20 cellular contexts compared by ENCODE assay signal in genomic region chr10:71711052-71711623, GRCh38. TPM values are rescaled to one million over a fixed set of nuclear protein-coding genes. Genes with fewer than 3 reads are reported as not detected.
DNase-seq lines count a peak whose midpoint lies in the region; ATAC-seq and TF ChIP-seq lines count a peak whose summit lies in the region.
"Had no signal": no experiment of that assay in that cellular context is flagged by ENCODE, and none has a peak within 500 bp of the region (broad histone marks: within the 10 kb centered on the region; RNA-seq: fewer than 3 reads in every experiment).

No MANE protein-coding gene starts in this region.

- H3K4me1 Mint-ChIP-seq in T-helper 1 cell treated with Interleukin-12 subunit alpha and Interleukin-12 subunit beta and Interleukin-4 antibody, amounts not matched to agents 30 μg/mL and 1 μg/mL, for 36 hours (ENCODE audit: low read depth): peaks cover 44% of the 10 kb centered on the region

- intact Hi-C loops in spleen (cut with DNase I; ENCODE audit: low total_unique reads): no loop called here

- H3K9me3 Mint-ChIP-seq in T-helper 1 cell treated with Interleukin-12 subunit alpha and Interleukin-12 subunit beta and Interleukin-4 antibody, amounts not matched to agents 30 μg/mL and 1 μg/mL, for 36 hours: no peaks in the 10 kb centered on the region
- H3K9me3 Mint-ChIP-seq: activated naive CD4-positive, alpha-beta T cell treated with anti-CD3 and anti-CD28 coated beads for 36 hours; CD14-positive monocyte had no signal

- H3K36me3 ChIP-seq in spleen: no peaks in the 10 kb centered on the region
- H3K36me3 ChIP-seq: transverse colon had no signal

- no peak overlapping the region for H3K4me3 ChIP-seq in spleen
- H3K4me3 ChIP-seq: A549, transverse colon had no signal

- no peaks in the 10 kb centered on the region for H3K27me3 Mint-ChIP-seq in T-helper 1 cell treated with Interleukin-12 subunit alpha and Interleukin-12 subunit beta and Interleukin-4 antibody, amounts not matched to agents 30 μg/mL and 1 μg/mL, for 36 hours (ENCODE audit: low read depth)

- H3K4me3 Mint-ChIP-seq in T-helper 1 cell treated with Interleukin-12 subunit alpha and Interleukin-12 subunit beta and Interleukin-4 antibody, amounts not matched to agents 30 μg/mL and 1 μg/mL, for 36 hours: no peak overlapping the region
- H3K4me3 Mint-ChIP-seq: activated naive CD4-positive, alpha-beta T cell treated with anti-CD3 and anti-CD28 coated beads for 36 hours; CD14-positive monocyte had no signal

- H3K36me3 Mint-ChIP-seq in T-helper 1 cell treated with Interleukin-12 subunit alpha and Interleukin-12 subunit beta and Interleukin-4 antibody, amounts not matched to agents 30 μg/mL and 1 μg/mL, for 36 hours (ENCODE audit: low read depth): no peaks in the 10 kb centered on the region

- H3K27ac Mint-ChIP-seq in T-helper 1 cell treated with Interleukin-12 subunit alpha and Interleukin-12 subunit beta and Interleukin-4 antibody, amounts not matched to agents 30 μg/mL and 1 μg/mL, for 36 hours: peak overlapping the region; percentile 95

- no peaks in the 10 kb centered on the region for H3K9me3 ChIP-seq in spleen
- H3K9me3 ChIP-seq: A549, transverse colon had no signal

- no peak for TF ChIP-seq POLR2A in spleen (IDR thresholded peaks at IDR 0.05)

- H3K4me1 ChIP-seq in spleen: peaks cover 42 to 86% (median 55%) of the 10 kb centered on the region in 6 donors
- H3K4me1 ChIP-seq: parathyroid adenoma had no signal

- TF ChIP-seq CTCF in spleen (IDR thresholded peaks at IDR 0.05 in 8 of 11, conservative IDR thresholded peaks at IDR 0.05 in 3 of 11): no peak

- ATAC-seq in HG02623 (IDR thresholded peaks at IDR 0.05; ENCODE audit: unreplicated experiment) (no peak), GM18873 (IDR thresholded peaks at IDR 0.05; ENCODE audit: low FRiP score, unreplicated experiment) (no peak)
- ATAC-seq: A549, left colon had no signal

- no peak for DNase-seq in T-helper 1 cell
- peak; percentile 69 for DNase-seq in NCI-H69 (lab: John Stamatoyannopoulos, UW)
- DNase-seq in spleen: no peak
- DNase-seq in germinal center (ENCODE audit: low spot score): no peak
- DNase-seq: activated naive CD4-positive, alpha-beta T cell treated with anti-CD3 and anti-CD28 coated beads for 36 hours; effector memory CD4-positive, alpha-beta T cell; left colon; NCI-H1092; stimulated activated CD4-positive, alpha-beta T cell treated with anti-CD3 and anti-CD28 coated beads, Interleukin-4, amount 100 ng/mL, for 24 hours; stimulated activated CD8-positive, alpha-beta memory T cell treated with anti-CD3 and anti-CD28 coated beads, Interleukin-4, amount 100 ng/mL, for 48 hours; transverse colon had no signal

- 90 to 96% (median 93%) methylated on average over 2 to 6 of the region's 6 CpGs for WGBS in spleen, 5 donors

- peak overlapping the region; percentile 39 for H3K27ac ChIP-seq in cingulate gyrus (ENCODE audit: low read depth, low read length)
- H3K27ac ChIP-seq in spleen: peak overlapping the region in 5 of 8 donors; percentile 81 to 89 (median 86)
- H3K27ac ChIP-seq: A549, parathyroid adenoma had no signal

- no peaks in the 10 kb centered on the region for H3K27me3 ChIP-seq in spleen (replicated peaks in 1 of 7)
- H3K27me3 ChIP-seq: transverse colon had no signal

RNA-seq across cellular contexts. Expression of gene C10orf105, which starts 8.4 kb away (rescaled TPM):
- 1 to 10 TPM; 1.4 to 4.4 (median 3.4) TPM for total RNA-seq in spleen
- polyA plus RNA-seq in spleen: under 1 TPM; 0.08 to 0.38 (median 0.20) TPM
- total RNA-seq: Daoy, skeletal muscle tissue had no signal
- polyA plus RNA-seq: A549 had no signal
